17 cellular contexts compared by ENCODE assay signal in genomic region chr5:169626779-169627178, GRCh38. TPM values are rescaled to one million over a fixed set of nuclear protein-coding genes. Genes with fewer than 3 reads are reported as not detected.
DNase-seq lines count a peak whose midpoint lies in the region; ATAC-seq and TF ChIP-seq lines count a peak whose summit lies in the region.
"Had no signal": no experiment of that assay in that cellular context is flagged by ENCODE, and none has a peak within 500 bp of the region (broad histone marks: within the 10 kb centered on the region; RNA-seq: fewer than 3 reads in every experiment).

No MANE protein-coding gene starts in this region.

- H3K9me3 ChIP-seq in MG63 (peaks cover 20% of the 10 kb centered on the region), left lung (no peaks in the 10 kb centered on the region)
- H3K9me3 ChIP-seq: SJCRH30 had no signal

- no peak overlapping the region for H3K4me3 Mint-ChIP-seq in chondrocyte (ENCODE audit: unreplicated experiment)
- H3K4me3 Mint-ChIP-seq: brain, nephron progenitor cell, WTC11 had no signal

- H3K27me3 Mint-ChIP-seq in chondrocyte (ENCODE audit: low read depth): no peaks in the 10 kb centered on the region

- H3K27me3 ChIP-seq in MG63: no peaks in the 10 kb centered on the region
- H3K27me3 ChIP-seq in left lung: no peaks in the 10 kb centered on the region
- H3K27me3 ChIP-seq: BLaER1 treated with 17β-estradiol and CSF1 and Interleukin-3, amounts not matched to agents 10 nM and 100 nM; SJCRH30 had no signal

- H3K27ac Mint-ChIP-seq in chondrocyte (ENCODE audit: unreplicated experiment): peak overlapping the region; percentile 49
- H3K27ac Mint-ChIP-seq: brain, nephron progenitor cell, WTC11 had no signal

- no peak overlapping the region for H3K27ac ChIP-seq in left lung
- H3K27ac ChIP-seq: BLaER1 treated with 17β-estradiol and CSF1 and Interleukin-3, amounts not matched to agents 10 nM and 100 nM; SJCRH30 had no signal

- H3K4me1 Mint-ChIP-seq in chondrocyte (ENCODE audit: low read depth): peaks cover 59% of the 10 kb centered on the region
- H3K4me1 Mint-ChIP-seq: brain, nephron progenitor cell, WTC11 had no signal

- H3K4me1 ChIP-seq in left lung: no peaks in the 10 kb centered on the region

- H3K4me3 ChIP-seq in MG63 (no peak overlapping the region), left lung (no peak overlapping the region)
- H3K4me3 ChIP-seq: BLaER1 treated with 17β-estradiol and CSF1 and Interleukin-3, amounts not matched to agents 10 nM and 100 nM; SJCRH30 had no signal

- H3K9me3 Mint-ChIP-seq in chondrocyte (ENCODE audit: low read depth): peaks cover 21% of the 10 kb centered on the region

- DNase-seq in AG09319 (ENCODE audit: extremely low read depth, low read depth) (peak; percentile 49), MG63 (peak; percentile 83), chondrocyte (ENCODE audit: low spot score) (no peak), left lung (no peak), HT-29 (ENCODE audit: low spot score) (no peak), GM13977 (ENCODE audit: low spot score) (no peak), Kasumi-1 (lab: John Stamatoyannopoulos, UW) (no peak)
- DNase-seq in stimulated activated CD4-positive, alpha-beta T cell treated with anti-CD3 and anti-CD28 coated beads, Interleukin-1b, Interleukin-23, amount 100 ng/mL, for 48 hours: no peak
- DNase-seq: foreskin melanocyte, left colon, NCI-H748 treated with DMSO at 0.1 percent for 48 hours, nephron progenitor cell, SJCRH30 had no signal

- peak; percentile 37 for ATAC-seq in left lung
- ATAC-seq: left colon, WTC11 had no signal

- peaks cover 4% of the 10 kb centered on the region for H3K36me3 Mint-ChIP-seq in chondrocyte (ENCODE audit: low read depth)
- H3K36me3 Mint-ChIP-seq: brain, WTC11 had no signal

- no peaks in the 10 kb centered on the region for H3K36me3 ChIP-seq in MG63
- H3K36me3 ChIP-seq in left lung: no peaks in the 10 kb centered on the region
- H3K36me3 ChIP-seq: BLaER1 treated with 17β-estradiol and CSF1 and Interleukin-3, amounts not matched to agents 10 nM and 100 nM; SJCRH30 had no signal

- intact Hi-C loops in left lung (cut with DNase I): no loop called here

- in situ Hi-C loops in GM13977 (cut with MboI; ENCODE audit: low pct_unique_long_range_greater_than_20kb, low sequenced_read_pairs, unreplicated experiment): no loop called here

- TF ChIP-seq CTCF in AG09319 (IDR thresholded peaks at IDR 0.05; ENCODE audit: low read depth, low read length): no peak
- TF ChIP-seq CTCF in chondrocyte (IDR thresholded peaks at IDR 0.05): no peak
- TF ChIP-seq CTCF in left lung (IDR thresholded peaks at IDR 0.05): no peak
- no peak for TF ChIP-seq CTCF in GM13977 (IDR thresholded peaks at IDR 0.05; ENCODE audit: extremely low read depth, insufficient read depth, missing control alignments)

RNA-seq across cellular contexts. Expression of gene DOCK2, which starts 10.3 kb away (rescaled TPM):
- 0.39 and 12.6 TPM in 2 replicates for total RNA-seq in MG63 (2014; rRNA removed; shearing (Covaris generic); ENCODE audit: low replicate concordance)
- total RNA-seq in chondrocyte (2.0 to 11.8 TPM (median 3.1 TPM) in 3 replicates), left lung (100 to 1,000 TPM in 1 of 2 donors, 10 to 100 TPM in 1; 30.3 to 101 TPM)
- total RNA-seq in HT-29 (2014; rRNA removed; shearing (Covaris generic)): not detected in 2 replicates
- total RNA-seq: G401 had no signal

RNA-seq across cellular contexts. Expression of gene SPDL1, which starts 43.2 kb away (rescaled TPM):
- 22.4 and 65.6 TPM in 2 replicates for total RNA-seq in MG63 (2014; rRNA removed; shearing (Covaris generic); ENCODE audit: low replicate concordance)
- total RNA-seq in chondrocyte (21.4 to 42.1 TPM (median 22.3 TPM) in 3 replicates), left lung (1 to 10 TPM; 6.4 to 9.3 TPM)
- 11.5 and 13.1 TPM in 2 replicates for total RNA-seq in HT-29 (2014; rRNA removed; shearing (Covaris generic))

Comparison
In these comparisons a context has a peak if more than half of its experiments do, and no peak if none do; other contexts are left out.
1. DNase-seq: peak in AG09319 (single experiment) and MG63 (single experiment); none in chondrocyte (single experiment), left lung (0 of 2), stimulated activated CD4-positive, alpha-beta T cell treated with anti-CD3 and anti-CD28 coated beads, Interleukin-1b, Interleukin-23, amount 100 ng/mL, for 48 hours (single experiment), HT-29 (single experiment), GM13977 (single experiment) and Kasumi-1 (0 of 2).